8 cellular contexts compared by ENCODE assay signal in the genomic region with DNA sequence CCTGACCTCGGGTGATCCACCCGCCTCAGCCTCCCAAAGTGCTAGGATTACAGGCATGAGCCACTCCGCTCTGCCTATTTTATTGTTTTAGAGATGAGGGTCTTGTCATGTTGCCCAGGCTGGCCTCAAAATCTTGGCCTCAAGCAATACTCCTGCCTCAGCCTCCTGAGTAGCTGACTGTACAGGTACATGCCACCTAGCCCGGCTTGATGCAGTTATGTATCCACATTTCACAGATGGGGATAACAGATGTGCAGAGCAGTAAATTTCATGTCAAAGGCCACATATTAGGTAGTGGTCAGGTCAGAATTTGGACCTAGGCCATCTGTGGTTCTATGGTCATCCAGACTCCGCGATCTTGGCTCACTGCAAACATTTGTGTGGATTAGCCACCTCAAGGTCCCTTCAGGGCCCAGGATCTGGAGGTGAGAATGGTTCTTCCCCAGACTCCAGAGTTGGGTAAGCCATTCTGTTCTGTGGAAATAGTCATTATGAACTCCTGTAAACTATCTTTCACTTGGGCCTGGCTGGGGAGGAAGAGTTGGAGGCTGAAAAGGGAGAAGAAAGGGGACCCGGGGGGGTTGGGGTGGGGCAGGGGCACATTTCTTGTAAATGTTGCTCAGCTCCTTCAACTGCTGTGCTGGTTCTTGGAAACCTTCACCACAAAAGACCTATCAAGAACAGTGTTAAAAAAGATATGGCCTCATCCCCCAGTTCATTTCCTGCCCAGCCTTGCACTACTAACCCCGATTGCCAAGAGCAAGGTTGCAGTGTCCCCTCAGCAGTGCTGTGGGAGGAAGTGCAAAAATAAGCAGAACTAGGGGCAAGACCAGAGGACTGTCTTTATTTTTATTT. TPM values are rescaled to one million over a fixed set of nuclear protein-coding genes. Genes with fewer than 3 reads are reported as not detected.
DNase-seq lines count a peak whose midpoint lies in the region; ATAC-seq and TF ChIP-seq lines count a peak whose summit lies in the region.

No MANE protein-coding gene starts in this region.

- ATAC-seq in heart left ventricle = peak; percentile 42 to 89 (median 80)

- WGBS in heart left ventricle, 4 donors = 76 to 79% (median 77%) methylated on average over 8 of the region's 8 CpGs

- DNase-seq in Jurkat, Clone E6-1 (ENCODE audit: low read depth, low spot score) = peak; percentile 77
- peak; percentile 93 for DNase-seq in activated CD4-positive, alpha-beta T cell treated with anti-CD3 and anti-CD28 coated beads, Interleukin-2, amount 10 ng/mL, durations not matched to agents 24 days and 14 days
- DNase-seq in heart left ventricle (peak in 3 of 5 donors; percentile 27 to 48 (median 31)), SHP77 (lab: John Stamatoyannopoulos, UW) (no peak), posterior vena cava (ENCODE audit: low spot score) (no peak), cortex of kidney (lab: John Stamatoyannopoulos, UW) (no peak), foreskin fibroblast (no peak)
- DNase-seq in stimulated activated CD8-positive, alpha-beta memory T cell treated with anti-CD3 and anti-CD28 coated beads, Interleukin-15, amount 100 ng/mL, for 48 hours (ENCODE audit: low read depth in 2 of 2) = peak; percentile 55 to 56

- H3K4me1 ChIP-seq in heart left ventricle = peaks cover 0 to 86% (median 0%) of the 10 kb centered on the region in 12 donors

- TF ChIP-seq CTCF in heart left ventricle (IDR thresholded peaks at IDR 0.05) = no peak
- TF ChIP-seq CTCF in foreskin fibroblast (IDR thresholded peaks at IDR 0.05; ENCODE audit: low read depth, low read length) = no peak

- peak overlapping the region; percentile 98 for H3K27ac Mint-ChIP-seq in activated CD4-positive, alpha-beta T cell treated with anti-CD3 and anti-CD28 coated beads, Interleukin-2, amount 10 ng/mL, durations not matched to agents 24 days and 14 days

- H3K36me3 Mint-ChIP-seq in activated CD4-positive, alpha-beta T cell treated with anti-CD3 and anti-CD28 coated beads, Interleukin-2, amount 10 ng/mL, durations not matched to agents 24 days and 14 days (ENCODE audit: low read depth) = peaks cover 6% of the 10 kb centered on the region

- no peaks in the 10 kb centered on the region for H3K9me3 ChIP-seq in heart left ventricle

- peak overlapping the region; percentile 74 for H3K4me3 Mint-ChIP-seq in activated CD4-positive, alpha-beta T cell treated with anti-CD3 and anti-CD28 coated beads, Interleukin-2, amount 10 ng/mL, durations not matched to agents 24 days and 14 days

- no peaks in the 10 kb centered on the region for H3K36me3 ChIP-seq in heart left ventricle

- H3K27me3 Mint-ChIP-seq in activated CD4-positive, alpha-beta T cell treated with anti-CD3 and anti-CD28 coated beads, Interleukin-2, amount 10 ng/mL, durations not matched to agents 24 days and 14 days = no peaks in the 10 kb centered on the region

- H3K9me3 Mint-ChIP-seq in activated CD4-positive, alpha-beta T cell treated with anti-CD3 and anti-CD28 coated beads, Interleukin-2, amount 10 ng/mL, durations not matched to agents 24 days and 14 days = no peaks in the 10 kb centered on the region

- no peak overlapping the region for H3K4me3 ChIP-seq in Jurkat, Clone E6-1 (ENCODE audit: low read length)
- no peak overlapping the region for H3K4me3 ChIP-seq in heart left ventricle
- no peak overlapping the region for H3K4me3 ChIP-seq in foreskin fibroblast (ENCODE audit: low read depth in 1 of 2, low read length in 2 of 2)

- intact Hi-C loops in activated CD4-positive, alpha-beta T cell treated with anti-CD3 and anti-CD28 coated beads, Interleukin-2, amount 10 ng/mL, durations not matched to agents 24 days and 14 days (cut with micrococcal nuclease) = loop anchor here (1.0 kb wide), 2 partner anchors 10 to 27 kb away; no protein-coding TSS in a partner anchor
- intact Hi-C loops in heart left ventricle (cut with DNase I) = no loop called here
- intact Hi-C loops in posterior vena cava (cut with DNase I) = no loop called here

- peak overlapping the region in 2 of 12 donors; percentile 40 to 97 for H3K27ac ChIP-seq in heart left ventricle

- H3K27me3 ChIP-seq in heart left ventricle = no peaks in the 10 kb centered on the region

- TF ChIP-seq POLR2A in heart left ventricle (IDR thresholded peaks at IDR 0.05) = no peak

- peaks cover 55% of the 10 kb centered on the region for H3K4me1 Mint-ChIP-seq in activated CD4-positive, alpha-beta T cell treated with anti-CD3 and anti-CD28 coated beads, Interleukin-2, amount 10 ng/mL, durations not matched to agents 24 days and 14 days

RNA-seq across cellular contexts. Expression of a gene that starts 13.0 kb away (rescaled TPM):
- 4.7 TPM for polyA plus RNA-seq in Jurkat, Clone E6-1 (2012; ENCODE audit: insufficient read depth, insufficient read length)
- total RNA-seq in activated CD4-positive, alpha-beta T cell treated with anti-CD3 and anti-CD28 coated beads, Interleukin-2, amount 10 ng/mL, durations not matched to agents 24 days and 14 days = 153 and 158 TPM in 2 replicates
- total RNA-seq in heart left ventricle (10 to 100 TPM in 6 of 9 donors, 1 to 10 TPM in 3; 7.0 to 81.8 (median 16.0) TPM), posterior vena cava (10 to 100 TPM; 32.3 to 34.3 TPM)
- polyA plus RNA-seq in heart left ventricle = 10 to 100 TPM in 1 of 2 donors, 1 to 10 TPM in 1; 8.2 to 23.1 TPM

Comparison
In these comparisons a context has a peak if more than half of its experiments do, and no peak if none do; other contexts are left out.
1. DNase-seq: peak in Jurkat, Clone E6-1 (single experiment), activated CD4-positive, alpha-beta T cell treated with anti-CD3 and anti-CD28 coated beads, Interleukin-2, amount 10 ng/mL, durations not matched to agents 24 days and 14 days (single experiment), heart left ventricle (3 of 5) and stimulated activated CD8-positive, alpha-beta memory T cell treated with anti-CD3 and anti-CD28 coated beads, Interleukin-15, amount 100 ng/mL, for 48 hours (2 of 2); none in SHP77 (0 of 2), posterior vena cava (single experiment), cortex of kidney (single experiment) and foreskin fibroblast (0 of 2).